In the genomic region with DNA sequence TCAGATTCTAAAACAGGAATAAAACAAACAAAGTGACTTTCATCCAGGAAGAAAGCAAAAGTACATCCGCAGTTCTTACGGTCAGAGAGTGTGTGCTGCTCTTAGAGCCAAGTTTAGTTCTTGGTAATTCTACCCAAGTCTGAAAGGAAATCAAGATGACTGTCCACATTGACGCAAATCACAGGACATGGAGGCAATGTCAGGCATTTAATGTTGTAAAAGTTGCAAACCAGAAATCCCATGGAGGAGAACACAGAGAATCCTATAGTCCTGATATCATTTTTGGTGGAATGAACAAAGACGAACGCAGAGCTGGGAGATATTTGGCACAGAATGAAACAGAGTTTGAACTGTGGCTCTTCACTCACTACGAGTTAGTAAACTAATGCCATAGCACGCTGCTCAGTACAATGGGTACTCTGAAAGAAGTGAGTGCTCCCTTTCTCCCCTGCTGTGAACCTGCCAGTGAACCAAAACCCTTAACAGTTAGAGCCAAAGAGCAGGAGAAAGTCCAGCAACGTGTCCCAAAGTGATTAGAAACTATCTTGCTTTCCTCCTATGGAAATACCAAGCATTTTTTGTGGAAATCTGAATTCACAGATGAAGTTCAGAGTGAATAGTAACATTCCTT, we compare ENCODE assay signal across 10 cellular contexts.
DNase-seq lines count a peak whose midpoint lies in the region; ATAC-seq and TF ChIP-seq lines count a peak whose summit lies in the region.
"Had no signal": no experiment of that assay in that cellular context is flagged by ENCODE, and none has a peak within 500 bp of the region (broad histone marks: within the 10 kb centered on the region; RNA-seq: fewer than 3 reads in every experiment).

No MANE protein-coding gene starts in this region.

- DNase-seq in AG08395 (ENCODE audit: low spot score) (peak; percentile 45), PC-3 (no peak), fibroblast of mammary gland (ENCODE audit: low read depth) (peak; percentile 93), neuronal stem cell (ENCODE audit: low spot score) (peak; percentile 41), activated gamma-delta T cell treated with Interleukin-2 at 50 U/mL for 16 hours (no peak)
- DNase-seq in activated T-helper 1 cell treated with anti-CD3 and anti-CD28 coated beads, Interleukin-12 subunit alpha, Interleukin-12 subunit beta, Interleukin-2, Interleukin-4 antibody, amounts not matched to agents 30 ng/mL and 10 ng/mL and 1 ng/mL, durations not matched to agents 14 hours and 24 hours and 36 hours (ENCODE audit: low spot score), result no peak
- DNase-seq in activated T-cell treated with anti-CD3 and anti-CD28 coated beads, Interleukin-2, amount 50 U/mL, for 4 hours, result no peak
- DNase-seq in activated CD4-positive, alpha-beta memory T cell treated with anti-CD3 and anti-CD28 coated beads, Interleukin-2, amount 10 ng/mL, durations not matched to agents 7 days and 5 days, result no peak
- DNase-seq: activated CD4-positive, CD25-positive, alpha-beta regulatory T cell treated with anti-CD3 and anti-CD28 coated beads, Interleukin-2, amount 50 U/mL, for 72 hours; effector memory CD4-positive, alpha-beta T cell had no signal

- H3K4me3 ChIP-seq in PC-3 (ENCODE audit: low read length) (no peak overlapping the region), fibroblast of mammary gland (ENCODE audit: control insufficient read depth, low read depth, low read length) (no peak overlapping the region), neuronal stem cell (ENCODE audit: low read length in 2 of 2) (no peak overlapping the region)

- no peaks in the 10 kb centered on the region for H3K9me2 ChIP-seq in PC-3 (replicated peaks; ENCODE audit: low read length)

- intact Hi-C loops in PC-3 (cut with micrococcal nuclease), result no loop called here
- intact Hi-C loops in activated T-helper 1 cell treated with anti-CD3 and anti-CD28 coated beads, Interleukin-12 subunit alpha, Interleukin-12 subunit beta, Interleukin-2, Interleukin-4 antibody, amounts not matched to agents 30 ng/mL and 10 ng/mL and 1 ng/mL, durations not matched to agents 14 hours and 24 hours and 36 hours (cut with micrococcal nuclease), result no loop called here

- H3K27ac Mint-ChIP-seq in activated T-helper 1 cell treated with anti-CD3 and anti-CD28 coated beads, Interleukin-12 subunit alpha, Interleukin-12 subunit beta, Interleukin-2, Interleukin-4 antibody, amounts not matched to agents 30 ng/mL and 10 ng/mL and 1 ng/mL, durations not matched to agents 14 hours and 24 hours and 36 hours, result no peak overlapping the region
- H3K27ac Mint-ChIP-seq in activated CD4-positive, alpha-beta memory T cell treated with anti-CD3 and anti-CD28 coated beads, Interleukin-2, amount 10 ng/mL, durations not matched to agents 7 days and 5 days, result no peak overlapping the region

- H3K4ac ChIP-seq in neuronal stem cell (ENCODE audit: low read length), result no peak overlapping the region

- no peak overlapping the region for H3K14ac ChIP-seq in neuronal stem cell (ENCODE audit: low read length)

- H2BK120ac ChIP-seq in neuronal stem cell (ENCODE audit: low read depth, low read length), result no peak overlapping the region

- POLR2A ChIA-PET in PC-3 (lab: Charles Lee; ENCODE audit: unreplicated experiment), result no interaction called here
- POLR2A ChIA-PET in activated CD4-positive, alpha-beta memory T cell treated with anti-CD3 and anti-CD28 coated beads, Interleukin-2, amount 10 ng/mL, durations not matched to agents 7 days and 5 days (lab: Charles Lee), result no interaction called here

- H3K4me2 ChIP-seq in PC-3 (ENCODE audit: low read length) (no peak overlapping the region), neuronal stem cell (ENCODE audit: insufficient read depth, low read length, poor library complexity, severe bottlenecking) (no peak overlapping the region)

- H4K8ac ChIP-seq in neuronal stem cell (ENCODE audit: low read depth, low read length), result no peak overlapping the region

- H3K18ac ChIP-seq in neuronal stem cell (ENCODE audit: low read length), result no peak overlapping the region

- H2AK5ac ChIP-seq in neuronal stem cell (ENCODE audit: low read depth, low read length), result no peak overlapping the region

- H3K27me3 Mint-ChIP-seq in activated T-helper 1 cell treated with anti-CD3 and anti-CD28 coated beads, Interleukin-12 subunit alpha, Interleukin-12 subunit beta, Interleukin-2, Interleukin-4 antibody, amounts not matched to agents 30 ng/mL and 10 ng/mL and 1 ng/mL, durations not matched to agents 14 hours and 24 hours and 36 hours (ENCODE audit: insufficient read depth), result no peaks in the 10 kb centered on the region
- no peaks in the 10 kb centered on the region for H3K27me3 Mint-ChIP-seq in activated T-cell treated with anti-CD3 and anti-CD28 coated beads, Interleukin-2, amount 50 U/mL, for 4 hours (ENCODE audit: low read depth)
- no peaks in the 10 kb centered on the region for H3K27me3 Mint-ChIP-seq in activated CD4-positive, alpha-beta memory T cell treated with anti-CD3 and anti-CD28 coated beads, Interleukin-2, amount 10 ng/mL, durations not matched to agents 7 days and 5 days

- 0 out of 2 replicates have a peak overlapping the region, but pooled peaks have one; percentile 32 for H3K9ac ChIP-seq in PC-3 (ENCODE audit: low read length)
- H3K9ac ChIP-seq in neuronal stem cell (ENCODE audit: low read depth, low read length, poor library complexity), result no peak overlapping the region

- CTCF ChIA-PET in PC-3 (lab: Charles Lee), result no interaction called here
- CTCF ChIA-PET in activated CD4-positive, alpha-beta memory T cell treated with anti-CD3 and anti-CD28 coated beads, Interleukin-2, amount 10 ng/mL, durations not matched to agents 7 days and 5 days (lab: Charles Lee), result no interaction called here

- peaks cover 11% of the 10 kb centered on the region for H3F3A ChIP-seq in PC-3 (ENCODE audit: low read length, unreplicated experiment)

- H3K4me3 Mint-ChIP-seq in activated T-helper 1 cell treated with anti-CD3 and anti-CD28 coated beads, Interleukin-12 subunit alpha, Interleukin-12 subunit beta, Interleukin-2, Interleukin-4 antibody, amounts not matched to agents 30 ng/mL and 10 ng/mL and 1 ng/mL, durations not matched to agents 14 hours and 24 hours and 36 hours, result no peak overlapping the region
- H3K4me3 Mint-ChIP-seq in activated T-cell treated with anti-CD3 and anti-CD28 coated beads, Interleukin-2, amount 50 U/mL, for 4 hours, result no peak overlapping the region
- no peak overlapping the region for H3K4me3 Mint-ChIP-seq in activated CD4-positive, alpha-beta memory T cell treated with anti-CD3 and anti-CD28 coated beads, Interleukin-2, amount 10 ng/mL, durations not matched to agents 7 days and 5 days

- no peak overlapping the region for H3K23ac ChIP-seq in neuronal stem cell (ENCODE audit: low read depth, low read length, poor library complexity)

- WGBS in neuronal stem cell (ENCODE audit: extremely low coverage in 2 of 2, insufficient read length in 2 of 2, insufficient replicate concordance in 1 of 2), 2 donors, result no CpG with 5 or more reads among the region's 8 CpGs

- H3K36me3 ChIP-seq in PC-3 (ENCODE audit: low read depth, low read length) (peaks cover 23% of the 10 kb centered on the region), neuronal stem cell (replicated peaks in 1 of 2; ENCODE audit: control insufficient read depth in 2 of 2, insufficient read depth in 2 of 2, low read length in 2 of 2) (no peaks in the 10 kb centered on the region)

- no peaks in the 10 kb centered on the region for H3K27me3 ChIP-seq in PC-3 (ENCODE audit: low read length)
- H3K27me3 ChIP-seq in neuronal stem cell (ENCODE audit: control insufficient read depth in 3 of 3, insufficient read depth in 3 of 3, low read depth in 1 of 3, low read length in 3 of 3), result no peaks in the 10 kb centered on the region

- TF ChIP-seq CTCF in PC-3 (conservative IDR thresholded peaks at IDR 0.05; ENCODE audit: low read depth, low read length), result no peak
- no peak for TF ChIP-seq CTCF in fibroblast of mammary gland (conservative IDR thresholded peaks at IDR 0.05; ENCODE audit: control insufficient read depth, insufficient read depth, low read depth, low read length)

- H2BK5ac ChIP-seq in neuronal stem cell (ENCODE audit: low read length), result no peak overlapping the region

- no peaks in the 10 kb centered on the region for H3K36me3 Mint-ChIP-seq in activated T-helper 1 cell treated with anti-CD3 and anti-CD28 coated beads, Interleukin-12 subunit alpha, Interleukin-12 subunit beta, Interleukin-2, Interleukin-4 antibody, amounts not matched to agents 30 ng/mL and 10 ng/mL and 1 ng/mL, durations not matched to agents 14 hours and 24 hours and 36 hours (ENCODE audit: low read depth)
- no peaks in the 10 kb centered on the region for H3K36me3 Mint-ChIP-seq in activated T-cell treated with anti-CD3 and anti-CD28 coated beads, Interleukin-2, amount 50 U/mL, for 4 hours (ENCODE audit: insufficient read depth)
- no peaks in the 10 kb centered on the region for H3K36me3 Mint-ChIP-seq in activated CD4-positive, alpha-beta memory T cell treated with anti-CD3 and anti-CD28 coated beads, Interleukin-2, amount 10 ng/mL, durations not matched to agents 7 days and 5 days (ENCODE audit: low read depth)

- no peaks in the 10 kb centered on the region for H3K4me1 Mint-ChIP-seq in activated T-helper 1 cell treated with anti-CD3 and anti-CD28 coated beads, Interleukin-12 subunit alpha, Interleukin-12 subunit beta, Interleukin-2, Interleukin-4 antibody, amounts not matched to agents 30 ng/mL and 10 ng/mL and 1 ng/mL, durations not matched to agents 14 hours and 24 hours and 36 hours (ENCODE audit: low read depth)
- H3K4me1 Mint-ChIP-seq in activated T-cell treated with anti-CD3 and anti-CD28 coated beads, Interleukin-2, amount 50 U/mL, for 4 hours (ENCODE audit: low read depth), result no peaks in the 10 kb centered on the region
- no peaks in the 10 kb centered on the region for H3K4me1 Mint-ChIP-seq in activated CD4-positive, alpha-beta memory T cell treated with anti-CD3 and anti-CD28 coated beads, Interleukin-2, amount 10 ng/mL, durations not matched to agents 7 days and 5 days

- no peaks in the 10 kb centered on the region for H3K9me3 Mint-ChIP-seq in activated T-helper 1 cell treated with anti-CD3 and anti-CD28 coated beads, Interleukin-12 subunit alpha, Interleukin-12 subunit beta, Interleukin-2, Interleukin-4 antibody, amounts not matched to agents 30 ng/mL and 10 ng/mL and 1 ng/mL, durations not matched to agents 14 hours and 24 hours and 36 hours
- peaks cover 4% of the 10 kb centered on the region for H3K9me3 Mint-ChIP-seq in activated T-cell treated with anti-CD3 and anti-CD28 coated beads, Interleukin-2, amount 50 U/mL, for 4 hours
- no peaks in the 10 kb centered on the region for H3K9me3 Mint-ChIP-seq in activated CD4-positive, alpha-beta memory T cell treated with anti-CD3 and anti-CD28 coated beads, Interleukin-2, amount 10 ng/mL, durations not matched to agents 7 days and 5 days

- H3K9me3 ChIP-seq in PC-3 (ENCODE audit: low read length), result no peaks in the 10 kb centered on the region; the same call in none of the 2 replicates
- H3K9me3 ChIP-seq in neuronal stem cell (replicated peaks in 1 of 2; ENCODE audit: control insufficient read depth in 2 of 2, insufficient read depth in 1 of 2, low read depth in 1 of 2, low read length in 2 of 2), result peaks cover 0 to 9% of the 10 kb centered on the region in 2 donors

- peak overlapping the region; percentile 75 for H3K27ac ChIP-seq in PC-3 (ENCODE audit: low read length)
- no peak overlapping the region for H3K27ac ChIP-seq in neuronal stem cell (replicated peaks; ENCODE audit: low read length)

- no peaks in the 10 kb centered on the region for H3K79me2 ChIP-seq in PC-3 (ENCODE audit: low read length)

- peak overlapping the region; percentile 46 for H2AFZ ChIP-seq in PC-3 (ENCODE audit: low read length)
- peak overlapping the region; percentile 70 for H2AFZ ChIP-seq in neuronal stem cell (ENCODE audit: low read length)

- no TSS peak for BruUV-seq in PC-3 (replicated peaks; lab: Mats Ljungman, UMichigan)

- H4K91ac ChIP-seq in neuronal stem cell (ENCODE audit: low read depth, low read length, poor library complexity), result no peak overlapping the region

- ATAC-seq in PC-3, result no peak
- ATAC-seq in activated T-cell treated with anti-CD3 and anti-CD28 coated beads, Interleukin-2, amount 50 U/mL, for 4 hours, result no peak

- no peak overlapping the region for H2BK15ac ChIP-seq in neuronal stem cell (ENCODE audit: low read length)

- H3K4me1 ChIP-seq in PC-3 (ENCODE audit: insufficient read depth, low read length) (peaks cover 60% of the 10 kb centered on the region), neuronal stem cell (ENCODE audit: control insufficient read depth in 2 of 2, insufficient read depth in 1 of 2, low read depth in 1 of 2, low read length in 2 of 2) (peaks cover 4 to 9% of the 10 kb centered on the region in 2 donors)

- no peak overlapping the region for H2BK12ac ChIP-seq in neuronal stem cell (ENCODE audit: low read length)

- no peaks in the 10 kb centered on the region for H3K79me1 ChIP-seq in neuronal stem cell (ENCODE audit: low read depth, low read length)

- H4K20me1 ChIP-seq in PC-3 (ENCODE audit: low read length), result no peaks in the 10 kb centered on the region

Comparison
In these comparisons a context has a peak if more than half of its experiments do, and no peak if none do; other contexts are left out.
1. DNase-seq: peak in AG08395 (single experiment), fibroblast of mammary gland (single experiment) and neuronal stem cell (single experiment); none in PC-3 (single experiment), activated T-helper 1 cell treated with anti-CD3 and anti-CD28 coated beads, Interleukin-12 subunit alpha, Interleukin-12 subunit beta, Interleukin-2, Interleukin-4 antibody, amounts not matched to agents 30 ng/mL and 10 ng/mL and 1 ng/mL, durations not matched to agents 14 hours and 24 hours and 36 hours (single experiment), activated gamma-delta T cell treated with Interleukin-2 at 50 U/mL for 16 hours (single experiment), activated T-cell treated with anti-CD3 and anti-CD28 coated beads, Interleukin-2, amount 50 U/mL, for 4 hours (single experiment) and activated CD4-positive, alpha-beta memory T cell treated with anti-CD3 and anti-CD28 coated beads, Interleukin-2, amount 10 ng/mL, durations not matched to agents 7 days and 5 days (single experiment).